ENCODE assay signal across 31 cellular contexts in genomic region chr3:173191611-173192010, GRCh38. TPM values are rescaled to one million over a fixed set of nuclear protein-coding genes. Genes with fewer than 3 reads are reported as not detected.
DNase-seq lines count a peak whose midpoint lies in the region; ATAC-seq, FAIRE-seq and TF ChIP-seq lines count a peak whose summit lies in the region.
"Had no signal": no experiment of that assay in that cellular context is flagged by ENCODE, and none has a peak within 500 bp of the region (broad histone marks: within the 10 kb centered on the region; RNA-seq: fewer than 3 reads in every experiment).

No MANE protein-coding gene starts in this region.

- H3K4me2 ChIP-seq in IMR-90 (ENCODE audit: low read depth, low read length) (no peak overlapping the region), mammary epithelial cell (ENCODE audit: insufficient read depth, low read depth, low read length) (no peak overlapping the region)

- POLR2A ChIA-PET in IMR-90 (lab: Charles Lee; ENCODE audit: unreplicated experiment), result no interaction called here

- H3K9ac ChIP-seq in IMR-90 (ENCODE audit: low read depth, low read length) (no peak overlapping the region), mammary epithelial cell (ENCODE audit: insufficient read depth, low read length) (no peak overlapping the region)

- TF ChIP-seq RAD21 in IMR-90 (IDR thresholded peaks at IDR 0.05; ENCODE audit: low read length), result no peak

- H3K36me3 ChIP-seq in IMR-90 (ENCODE audit: control insufficient read depth, insufficient read depth, low read length), result no peaks in the 10 kb centered on the region
- no peaks in the 10 kb centered on the region for H3K36me3 ChIP-seq in mammary epithelial cell (ENCODE audit: insufficient read depth, low read length)
- H3K36me3 ChIP-seq: BE2C had no signal

- no peak overlapping the region for H2BK120ac ChIP-seq in IMR-90 (ENCODE audit: low read depth, low read length)

- no peaks in the 10 kb centered on the region for H3K79me1 ChIP-seq in IMR-90 (ENCODE audit: low read depth in 1 of 2, low read length in 2 of 2)

- intact Hi-C loops in IMR-90 (cut with micrococcal nuclease) (no loop called here), mammary epithelial cell (cut with micrococcal nuclease) (no loop called here)

- H4K8ac ChIP-seq in IMR-90 (ENCODE audit: low read depth in 2 of 2, low read length in 2 of 2), result no peak overlapping the region

- no CpG with 5 or more reads among the region's 1 CpG for WGBS in IMR-90 (ENCODE audit: extremely low coverage in 2 of 2, insufficient read length in 1 of 2), 2 experiments
- WGBS in mammary epithelial cell (ENCODE audit: low coverage, missing lambda C conversion rate), result 46% methylated on average over 1 of the region's 1 CpG

- no peak overlapping the region for H4K5ac ChIP-seq in IMR-90 (ENCODE audit: low read depth, low read length)

- no peak overlapping the region for H2BK5ac ChIP-seq in IMR-90 (ENCODE audit: low read depth, low read length, poor library complexity, severe bottlenecking)

- CTCF ChIA-PET in IMR-90 (lab: Yijun Ruan, JAX) (no interaction called here), mammary epithelial cell (lab: Charles Lee; ENCODE audit: low non-redundant PET) (no interaction called here)

- no peaks in the 10 kb centered on the region for H4K20me1 ChIP-seq in IMR-90 (ENCODE audit: insufficient read depth, low read length)
- no peaks in the 10 kb centered on the region for H4K20me1 ChIP-seq in mammary epithelial cell (ENCODE audit: insufficient read depth, low read length)

- H2BK20ac ChIP-seq in IMR-90 (ENCODE audit: low read depth, low read length), result no peak overlapping the region

- H3K79me2 ChIP-seq in mammary epithelial cell (ENCODE audit: insufficient read depth, low read length), result no peaks in the 10 kb centered on the region

- no peak overlapping the region for H2AK5ac ChIP-seq in IMR-90 (ENCODE audit: low read depth, low read length)

- ATAC-seq in IMR-90 (ENCODE audit: low read depth) (no peak), GM21737 (IDR thresholded peaks at IDR 0.05; ENCODE audit: unreplicated experiment) (no peak), HG02938 (IDR thresholded peaks at IDR 0.05; ENCODE audit: unreplicated experiment) (no peak), esophagus mucosa (no peak)
- ATAC-seq: activated CD8-positive, alpha-beta T cell treated with anti-CD3 and anti-CD28 coated beads, Interleukin-2, amount 10 ng/mL, durations not matched to agents 7 days and 5 days; activated naive CD4-positive, alpha-beta T cell treated with anti-CD3 and anti-CD28 coated beads, Interleukin-2, amount 50 U/mL, for 72 hours; naive thymus-derived CD8-positive, alpha-beta T cell had no signal

- H3K27me3 ChIP-seq in IMR-90 (ENCODE audit: control insufficient read depth, insufficient read depth, low read length) (no peaks in the 10 kb centered on the region), mammary epithelial cell (ENCODE audit: insufficient read depth, low read length) (no peaks in the 10 kb centered on the region)
- H3K27me3 ChIP-seq: BE2C had no signal

- H3K18ac ChIP-seq in IMR-90 (ENCODE audit: low read depth, low read length), result no peak overlapping the region

- DNase-seq in D721Med (ENCODE audit: insufficient read length, low spot score), result no peak
- peak; percentile 0 for DNase-seq in IMR-90
- DNase-seq in mammary epithelial cell, result peak; percentile 5
- DNase-seq in kidney tubule cell (ENCODE audit: low spot score), result peak; percentile 57
- no peak for DNase-seq in NCI-H345 treated with DMSO at 0.1 percent for 48 hours (lab: John Stamatoyannopoulos, UW; ENCODE audit: unreplicated experiment)
- DNase-seq: ACHN; activated CD8-positive, alpha-beta T cell treated with anti-CD3 and anti-CD28 coated beads, Interleukin-2, amount 10 ng/mL, durations not matched to agents 7 days and 5 days; aorta; BE2C; dermis blood vessel endothelial cell; DMS53; naive thymus-derived CD8-positive, alpha-beta T cell; NCI-H1105; NCI-H2081; NCI-H446; OCI-M1; retina; Right ventricle myocardium superior; stimulated activated CD4-positive, alpha-beta T cell treated with anti-CD3 and anti-CD28 coated beads, Interleukin-2, amount 100 ng/mL, for 24 hours; trophoblast cell had no signal

- TF ChIP-seq POLR2A in IMR-90 (IDR thresholded peaks at IDR 0.05; ENCODE audit: low read depth, low read length), result no peak

- BruUV-seq in IMR-90 (replicated peaks; lab: Mats Ljungman, UMichigan) (no TSS peak), mammary epithelial cell (replicated peaks; lab: Mats Ljungman, UMichigan) (no TSS peak)

- no peak overlapping the region for H3K14ac ChIP-seq in IMR-90 (replicated peaks; ENCODE audit: low read depth, low read length)

- no peak overlapping the region for H3K23ac ChIP-seq in IMR-90 (ENCODE audit: low read depth, low read length)

- dilution Hi-C loops in IMR-90 (cut with HindIII; ENCODE audit: low sequenced_read_pairs, unreplicated experiment), result no loop called here
- dilution Hi-C loops in mammary epithelial cell (cut with HindIII; ENCODE audit: low sequenced_read_pairs), result no loop called here

- H2BK15ac ChIP-seq in IMR-90 (ENCODE audit: low read depth, low read length), result no peak overlapping the region

- TF ChIP-seq CTCF in D721Med (IDR thresholded peaks at IDR 0.05; ENCODE audit: insufficient read depth, missing control alignments), result no peak
- TF ChIP-seq CTCF in IMR-90 (conservative IDR thresholded peaks at IDR 0.05; ENCODE audit: low read depth, low read length), result no peak
- TF ChIP-seq CTCF in mammary epithelial cell (conservative IDR thresholded peaks at IDR 0.05 in 1 of 2, IDR thresholded peaks at IDR 0.05 in 1 of 2; ENCODE audit: extremely low read depth in 1 of 2, insufficient read depth in 1 of 2, low read depth in 1 of 2, low read length in 2 of 2), result no peak

- H3K27ac ChIP-seq in IMR-90 (ENCODE audit: insufficient read depth, low read length), result no peak overlapping the region
- H3K27ac ChIP-seq in mammary epithelial cell (ENCODE audit: insufficient read depth, low read depth, low read length), result no peak overlapping the region
- H3K27ac ChIP-seq: HL-60 had no signal

- no peak overlapping the region for H3K56ac ChIP-seq in IMR-90 (ENCODE audit: extremely low read depth, insufficient read depth, low read length)

- peak; percentile 73 for FAIRE-seq in D721Med (lab: Jason Lieb, UNC)
- FAIRE-seq: GM18507, islet of Langerhans had no signal

- H3K9me1 ChIP-seq in IMR-90 (ENCODE audit: insufficient read depth, low read length), result no peaks in the 10 kb centered on the region

- H3K4me3 ChIP-seq in IMR-90 (ENCODE audit: insufficient read depth, low read depth, low read length) (no peak overlapping the region), mammary epithelial cell (replicated peaks in 1 of 3; ENCODE audit: insufficient read depth in 1 of 3, low read depth in 2 of 3, low read length in 3 of 3) (no peak overlapping the region)

- H2AFZ ChIP-seq in IMR-90 (replicated peaks; ENCODE audit: low read length, poor library complexity) (no peak overlapping the region), mammary epithelial cell (ENCODE audit: low read depth, low read length) (no peak overlapping the region)

- no peaks in the 10 kb centered on the region for H3K9me3 ChIP-seq in IMR-90 (ENCODE audit: control insufficient read depth, insufficient read depth, low read length)
- H3K9me3 ChIP-seq in mammary epithelial cell (replicated peaks; ENCODE audit: insufficient read depth, low read length), result no peaks in the 10 kb centered on the region
- H3K9me3 ChIP-seq: BE2C had no signal

- no peak overlapping the region for H3K4ac ChIP-seq in IMR-90 (ENCODE audit: low read depth, low read length)

- H3K4me1 ChIP-seq in IMR-90 (ENCODE audit: control insufficient read depth, insufficient read depth, low read length) (no peaks in the 10 kb centered on the region), mammary epithelial cell (ENCODE audit: insufficient read depth, low read length) (no peaks in the 10 kb centered on the region)
- H3K4me1 ChIP-seq: BE2C had no signal

- no peak overlapping the region for H4K91ac ChIP-seq in IMR-90 (ENCODE audit: insufficient read depth, low read depth, low read length)

- in situ Hi-C loops in IMR-90 (cut with MboI; ENCODE audit: low sequenced_read_pairs) (no loop called here), mammary epithelial cell (cut with MboI; ENCODE audit: low sequenced_read_pairs in 2 of 2) (no loop called here)

- no peak overlapping the region for H2AK9ac ChIP-seq in IMR-90 (replicated peaks; ENCODE audit: low read depth, low read length, poor library complexity)

TF ChIP-seq in IMR-90, 13 proteins besides CTCF, POLR2A, EP300 and RAD21:
- TF ChIP-seq BHLHE40 (IDR thresholded peaks at IDR 0.05; ENCODE audit: low read depth, low read length) (no peak), SMC3 (IDR thresholded peaks at IDR 0.05; ENCODE audit: low read depth, low read length) (no peak), MAFK (IDR thresholded peaks at IDR 0.05; ENCODE audit: low read depth, low read length) (no peak), RFX5 (IDR thresholded peaks at IDR 0.05; ENCODE audit: low read depth, low read length) (no peak), ELK1 (IDR thresholded peaks at IDR 0.05; ENCODE audit: borderline replicate concordance, low read depth, low read length) (no peak)
TF ChIP-seq in IMR-90: peak in this region for 0.

RNA-seq across cellular contexts. Expression of gene SPATA16, which starts 50.6 kb away (rescaled TPM):
- total RNA-seq in IMR-90 (2012; rRNA removed), result not detected in 2 replicates
- not detected in 2 replicates for polyA plus RNA-seq in IMR-90 (2012; rRNA removed)
- not detected in 2 replicates for polyA plus RNA-seq in IMR-90 (2012; cell fraction: cytosol; rRNA removed)
- not detected in 2 replicates for polyA plus RNA-seq in IMR-90 (2012; cell fraction: nucleus; rRNA removed; ENCODE audit: low replicate concordance)
- not detected for total RNA-seq in mammary epithelial cell
- polyA plus RNA-seq in mammary epithelial cell, result not detected
- not detected for polyA minus RNA-seq in mammary epithelial cell
- not detected for total RNA-seq in esophagus mucosa
- total RNA-seq: activated CD8-positive, alpha-beta T cell treated with anti-CD3 and anti-CD28 coated beads, Interleukin-2, amount 10 ng/mL, durations not matched to agents 7 days and 5 days; activated naive CD4-positive, alpha-beta T cell treated with anti-CD3 and anti-CD28 coated beads, Interleukin-2, amount 50 U/mL, for 72 hours; aorta; dermis blood vessel endothelial cell; glomerular endothelial cell; lower leg skin; naive thymus-derived CD8-positive, alpha-beta T cell; osteoblast; Right ventricle myocardium superior; T-helper 2 cell treated with Interferon-gamma antibody and Interleukin-4, amounts not matched to agents 100 ng/mL and 5 ng/mL, for 36 hours had no signal
- polyA plus RNA-seq: aorta; naive thymus-derived CD8-positive, alpha-beta T cell had no signal

Comparison
In these comparisons a context has a peak if more than half of its experiments do, and no peak if none do; other contexts are left out.
1. DNase-seq: peak in IMR-90 (single experiment), mammary epithelial cell (single experiment) and kidney tubule cell (single experiment); none in D721Med (single experiment) and NCI-H345 treated with DMSO at 0.1 percent for 48 hours (single experiment).